9 cellular contexts compared by ENCODE assay signal in genomic region chr1:13754003-13754402, GRCh38. TPM values are rescaled to one million over a fixed set of nuclear protein-coding genes. Genes with fewer than 3 reads are reported as not detected.
DNase-seq lines count a peak whose midpoint lies in the region; ATAC-seq and TF ChIP-seq lines count a peak whose summit lies in the region.
"Had no signal": no experiment of that assay in that cellular context is flagged by ENCODE, and none has a peak within 500 bp of the region (broad histone marks: within the 10 kb centered on the region; RNA-seq: fewer than 3 reads in every experiment).

No MANE protein-coding gene starts in this region.

- no peaks in the 10 kb centered on the region for H3K23me2 ChIP-seq in H9 (ENCODE audit: insufficient read length, low read depth, low read length, poor library complexity, severe bottlenecking)

- no peak overlapping the region for H3K18ac ChIP-seq in H9 (ENCODE audit: insufficient read length, low read depth, low read length)

- H2AK5ac ChIP-seq in H9 (ENCODE audit: insufficient read length, low read length): no peak overlapping the region

- H3K4ac ChIP-seq in H9 (ENCODE audit: low read depth, low read length): no peak overlapping the region

- no peak for TF ChIP-seq CTCF in mucosa of descending colon (IDR thresholded peaks at IDR 0.05)
- no peak for TF ChIP-seq CTCF in H9 (conservative IDR thresholded peaks at IDR 0.05)

- ATAC-seq in stimulated activated naive CD8-positive, alpha-beta T cell treated with anti-CD3 and anti-CD28 coated beads, Interleukin-15, Interleukin-2, amounts not matched to agents 100 U/mL and 50 U/mL, for 24 hours: no peak
- ATAC-seq in HG02798 (IDR thresholded peaks at IDR 0.05; ENCODE audit: poor library complexity, unreplicated experiment) (peak; percentile 13), mucosa of descending colon (no peak)

- H3K9me3 ChIP-seq in mucosa of descending colon (no peaks in the 10 kb centered on the region), H9 (ENCODE audit: control insufficient read depth, low read depth, low read length) (no peaks in the 10 kb centered on the region)

- H2BK20ac ChIP-seq in H9 (ENCODE audit: low read depth, low read length, poor library complexity, severe bottlenecking): no peak overlapping the region

- H3K27me3 Mint-ChIP-seq in stimulated activated naive CD8-positive, alpha-beta T cell treated with anti-CD3 and anti-CD28 coated beads, Interleukin-15, Interleukin-2, amounts not matched to agents 100 ng/mL and 50 ng/mL, for 24 hours: no peaks in the 10 kb centered on the region
- no peaks in the 10 kb centered on the region for H3K27me3 Mint-ChIP-seq in activated CD4-positive, alpha-beta memory T cell treated with anti-CD3 and anti-CD28 coated beads for 36 hours
- H3K27me3 Mint-ChIP-seq in H9 (ENCODE audit: low read depth): peaks cover 2% of the 10 kb centered on the region; the same call in 1 of the 2 replicates

- peaks cover 5% of the 10 kb centered on the region for H3K79me2 ChIP-seq in H9 (ENCODE audit: insufficient read depth, low read length)

- H2BK5ac ChIP-seq in H9 (ENCODE audit: insufficient read length, low read length): no peak overlapping the region

- peak overlapping the region; percentile 25 for H3K4me3 Mint-ChIP-seq in stimulated activated naive CD8-positive, alpha-beta T cell treated with anti-CD3 and anti-CD28 coated beads, Interleukin-15, Interleukin-2, amounts not matched to agents 100 ng/mL and 50 ng/mL, for 24 hours
- no peak overlapping the region for H3K4me3 Mint-ChIP-seq in activated CD4-positive, alpha-beta memory T cell treated with anti-CD3 and anti-CD28 coated beads for 36 hours
- H3K4me3 Mint-ChIP-seq in H9: no peak overlapping the region
- H3K4me3 Mint-ChIP-seq: endodermal cell had no signal

- H3K4me1 ChIP-seq in mucosa of descending colon (ENCODE audit: low read depth) (peaks cover 23% of the 10 kb centered on the region), H9 (ENCODE audit: insufficient read depth, low read length) (no peaks in the 10 kb centered on the region)

- no peak overlapping the region for H4K5ac ChIP-seq in H9 (ENCODE audit: insufficient read length, low read depth, low read length)

- H2BK12ac ChIP-seq in H9 (ENCODE audit: insufficient read length, low read depth, low read length): no peak overlapping the region

- no peak for DNase-seq in stimulated activated naive CD8-positive, alpha-beta T cell treated with anti-CD3 and anti-CD28 coated beads, Interleukin-15, Interleukin-2, amounts not matched to agents 100 U/mL and 50 U/mL, for 24 hours
- DNase-seq in activated CD4-positive, alpha-beta memory T cell treated with anti-CD3 and anti-CD28 coated beads for 36 hours: no peak
- DNase-seq in mucosa of descending colon (no peak), mucosa of gallbladder (ENCODE audit: low spot score) (no peak), cerebellar nuclear complex (lab: John Stamatoyannopoulos, UW) (no peak), H9 (no peak)
- DNase-seq: endodermal cell had no signal

- H3K56ac ChIP-seq in H9 (ENCODE audit: insufficient read length, low read depth, low read length): no peak overlapping the region

- peaks cover 55% of the 10 kb centered on the region for H3K36me3 Mint-ChIP-seq in stimulated activated naive CD8-positive, alpha-beta T cell treated with anti-CD3 and anti-CD28 coated beads, Interleukin-15, Interleukin-2, amounts not matched to agents 100 ng/mL and 50 ng/mL, for 24 hours (ENCODE audit: low read depth)
- peaks cover 29% of the 10 kb centered on the region for H3K36me3 Mint-ChIP-seq in activated CD4-positive, alpha-beta memory T cell treated with anti-CD3 and anti-CD28 coated beads for 36 hours
- no peaks in the 10 kb centered on the region; a peak in 1 of 7 replicates for H3K36me3 Mint-ChIP-seq in H9 (ENCODE audit: insufficient read depth in 1 of 3, low read depth in 3 of 3)

- H3K27ac ChIP-seq in H9 (ENCODE audit: insufficient read length, low read depth, low read length): no peak overlapping the region

- no peaks in the 10 kb centered on the region for H4K20me1 ChIP-seq in H9 (ENCODE audit: control insufficient read depth, insufficient read depth, insufficient read length)

- H4K91ac ChIP-seq in H9 (ENCODE audit: insufficient read length, low read depth, low read length): no peak overlapping the region

- no peak overlapping the region for H3T11ph ChIP-seq in H9 (ENCODE audit: low read length)

- no peak overlapping the region for H3K9ac ChIP-seq in H9 (ENCODE audit: extremely low read depth, insufficient read length, low read length)

- intact Hi-C loops in activated CD4-positive, alpha-beta memory T cell treated with anti-CD3 and anti-CD28 coated beads for 36 hours (cut with micrococcal nuclease): loop anchor here (5.0 kb wide), 1 partner anchor 38 kb away; no protein-coding TSS in a partner anchor
- intact Hi-C loops in mucosa of descending colon (cut with DNase I, micrococcal nuclease): no loop called here

- CTCF ChIA-PET in activated CD4-positive, alpha-beta memory T cell treated with anti-CD3 and anti-CD28 coated beads for 36 hours (lab: Charles Lee): no interaction called here

- no peak overlapping the region for H3K23ac ChIP-seq in H9 (ENCODE audit: insufficient read length, low read depth, low read length)

- no peak overlapping the region for H3K4me3 ChIP-seq in mucosa of descending colon

- no peaks in the 10 kb centered on the region for H3K9me3 Mint-ChIP-seq in stimulated activated naive CD8-positive, alpha-beta T cell treated with anti-CD3 and anti-CD28 coated beads, Interleukin-15, Interleukin-2, amounts not matched to agents 100 ng/mL and 50 ng/mL, for 24 hours
- no peaks in the 10 kb centered on the region for H3K9me3 Mint-ChIP-seq in activated CD4-positive, alpha-beta memory T cell treated with anti-CD3 and anti-CD28 coated beads for 36 hours
- H3K9me3 Mint-ChIP-seq in H9: no peaks in the 10 kb centered on the region
- H3K9me3 Mint-ChIP-seq: endodermal cell had no signal

- POLR2A ChIA-PET in activated CD4-positive, alpha-beta memory T cell treated with anti-CD3 and anti-CD28 coated beads for 36 hours (lab: Charles Lee): interaction anchor here (0.8 kb wide), 1 partner anchor 14 kb away, joined by 4 read pairs; no protein-coding TSS in a partner anchor

- H3K79me1 ChIP-seq in H9 (ENCODE audit: insufficient read depth, low read depth, low read length, poor library complexity, severe bottlenecking): peaks cover 3% of the 10 kb centered on the region

- H4K8ac ChIP-seq in H9 (replicated peaks; ENCODE audit: insufficient read length, low read depth, low read length): no peak overlapping the region

- peak overlapping the region; percentile 75 for H3K27ac Mint-ChIP-seq in stimulated activated naive CD8-positive, alpha-beta T cell treated with anti-CD3 and anti-CD28 coated beads, Interleukin-15, Interleukin-2, amounts not matched to agents 100 ng/mL and 50 ng/mL, for 24 hours
- H3K27ac Mint-ChIP-seq in activated CD4-positive, alpha-beta memory T cell treated with anti-CD3 and anti-CD28 coated beads for 36 hours: peak overlapping the region; percentile 31
- H3K27ac Mint-ChIP-seq in H9: 0 out of 7 replicates have a peak overlapping the region, but pooled peaks of 1 of the 3 experiments have one; percentile 5
- H3K27ac Mint-ChIP-seq: endodermal cell had no signal

- H2BK120ac ChIP-seq in H9 (ENCODE audit: low read depth, low read length, poor library complexity, severe bottlenecking): no peak overlapping the region

- H3K4me2 ChIP-seq in H9 (ENCODE audit: insufficient read depth, insufficient read length, low read length): no peak overlapping the region

- peaks cover 85% of the 10 kb centered on the region for H3K4me1 Mint-ChIP-seq in stimulated activated naive CD8-positive, alpha-beta T cell treated with anti-CD3 and anti-CD28 coated beads, Interleukin-15, Interleukin-2, amounts not matched to agents 100 ng/mL and 50 ng/mL, for 24 hours (ENCODE audit: low read depth)
- H3K4me1 Mint-ChIP-seq in activated CD4-positive, alpha-beta memory T cell treated with anti-CD3 and anti-CD28 coated beads for 36 hours (ENCODE audit: low read depth): peaks cover 76% of the 10 kb centered on the region
- H3K4me1 Mint-ChIP-seq in H9: peaks cover 15 to 20% of the 10 kb centered on the region in 2 experiments

- no peaks in the 10 kb centered on the region for H3K27me3 ChIP-seq in H9 (ENCODE audit: insufficient read depth, low read length)

- H2BK15ac ChIP-seq in H9 (ENCODE audit: low read depth, low read length): no peak overlapping the region; the same call in 1 of the 2 replicates

- WGBS in H9 (ENCODE audit: extremely low coverage, insufficient read length, low lambda C conversion rate): no CpG with 5 or more reads among the region's 4 CpGs

- no peak overlapping the region for H3K14ac ChIP-seq in H9 (ENCODE audit: insufficient read depth, low read length)

- H3K36me3 ChIP-seq in mucosa of descending colon (ENCODE audit: low read depth): no peaks in the 10 kb centered on the region

- no peak overlapping the region for H2AFZ ChIP-seq in H9 (ENCODE audit: low read length)

RNA-seq across cellular contexts. Expression of gene PRDM2, which starts 54.0 kb away (rescaled TPM):
- total RNA-seq in activated CD4-positive, alpha-beta memory T cell treated with anti-CD3 and anti-CD28 coated beads for 36 hours: 10 to 100 TPM; 41.7 to 44.6 TPM
- 10 to 100 TPM; 34.7 to 56.1 (median 39.8) TPM for total RNA-seq in mucosa of descending colon
- total RNA-seq in mucosa of gallbladder: 33.5 TPM
- total RNA-seq in H9 (2021): 22.9 and 24.5 TPM in 2 replicates
